In genomic region chr3:514206-514605, GRCh38 we compare ENCODE assay signal across 25 cellular contexts.
"Had no signal": no experiment of that assay in that cellular context is flagged by ENCODE, and none has a peak within 500 bp of the region (broad histone marks: within the 10 kb centered on the region; RNA-seq: fewer than 3 reads in every experiment).

No MANE protein-coding gene starts in this region.

- DNase-seq: activated B cell treated with CpG ODN at 0.5 μM for 24 hours; activated CD4-positive, alpha-beta T cell treated with anti-CD3 and anti-CD28 coated beads for 1 hour; activated CD4-positive, alpha-beta T cell treated with anti-CD3 and anti-CD28 coated beads, Interleukin-2, amount 10 ng/mL, durations not matched to agents 24 days and 14 days; activated CD4-positive, alpha-beta T cell treated with anti-CD3 and anti-CD28 coated beads, Interleukin-2, amount 50 U/mL, for 48 hours; activated CD8-positive, alpha-beta memory T cell treated with anti-CD3 and anti-CD28 coated beads, Interleukin-2, amount 10 ng/mL, durations not matched to agents 7 days and 5 days; activated effector memory CD4-positive, alpha-beta T cell treated with Interleukin-2 at 50 U/mL for 16 hours; activated naive CD4-positive, alpha-beta T cell; activated T-cell treated with anti-CD3 and anti-CD28 coated beads, Interleukin-2, amount 50 U/mL, for 24 hours; aorta; body of pancreas; MG63; MV-4-11; NCI-H1092 treated with DMSO at 0.1 percent for 48 hours; NCI-H1417 treated with DMSO at 0.1 percent for 48 hours; NCI-H1694; NCI-H2029; NCI-H2107; NCI-H2171 treated with DMSO at 0.1 percent for 48 hours; NCI-H226; NCI-H510A treated with DMSO at 0.1 percent for 48 hours; SHP77 treated with DMSO at 0.1 percent for 48 hours; T-helper 17 cell; T-helper 9 cell had no signal

- H3K27me3 ChIP-seq: body of pancreas, MG63 had no signal

- ATAC-seq: activated CD8-positive, alpha-beta memory T cell treated with anti-CD3 and anti-CD28 coated beads, Interleukin-2, amount 10 ng/mL, durations not matched to agents 7 days and 5 days; body of pancreas; T-helper 17 cell had no signal

- H3K4me3 ChIP-seq: body of pancreas, MG63 had no signal

- FAIRE-seq: RCC 7860, TTC549 had no signal

- H3K36me3 ChIP-seq: MG63 had no signal
